21 cellular contexts compared by ENCODE assay signal in the genomic region with DNA sequence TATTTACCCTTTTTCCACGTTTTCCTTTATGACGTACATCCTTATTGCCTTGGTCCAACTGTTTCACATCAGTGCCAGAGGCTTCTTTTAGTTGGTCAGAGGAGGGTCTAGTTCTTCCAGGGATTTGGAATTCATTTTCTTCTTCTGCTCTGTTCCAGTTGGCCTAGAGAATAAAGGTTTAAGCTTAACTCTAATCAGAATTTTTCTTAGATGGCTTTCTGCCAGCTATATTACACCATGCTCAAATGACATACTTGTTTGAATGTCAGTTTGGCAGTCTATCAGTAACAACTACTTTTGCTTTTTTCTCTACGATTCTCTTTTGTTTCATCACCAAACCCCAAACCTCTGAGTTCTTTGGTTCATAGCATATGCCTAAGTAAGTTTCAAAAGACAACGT. TPM values are rescaled to one million over a fixed set of nuclear protein-coding genes. Genes with fewer than 3 reads are reported as not detected.
A peak's percentile ranks its signal among the peaks of the same experiment; 100 is the strongest.
DNase-seq lines count a peak whose midpoint lies in the region; ATAC-seq and TF ChIP-seq lines count a peak whose summit lies in the region.
"Had no signal": no experiment of that assay in that cellular context is flagged by ENCODE, and none has a peak within 500 bp of the region (broad histone marks: within the 10 kb centered on the region; RNA-seq: fewer than 3 reads in every experiment).

No MANE protein-coding gene starts in this region.

- H3K4me3 ChIP-seq in right atrium auricular region (no peak overlapping the region), choroid plexus epithelial cell (ENCODE audit: low read depth, low read length) (no peak overlapping the region)
- H3K4me3 ChIP-seq: BLaER1 treated with 17β-estradiol and CSF1 and Interleukin-3, amounts not matched to agents 10 nM and 100 nM; GM12878 had no signal

- intact Hi-C loops in left cardiac atrium (cut with DNase I), result no loop called here

- no peaks in the 10 kb centered on the region for H3K27me3 ChIP-seq in right atrium auricular region
- H3K27me3 ChIP-seq: BLaER1 treated with 17β-estradiol and CSF1 and Interleukin-3, amounts not matched to agents 10 nM and 100 nM had no signal

- no peak overlapping the region for H3K27ac ChIP-seq in right atrium auricular region
- H3K27ac ChIP-seq: BLaER1 treated with 17β-estradiol and CSF1 and Interleukin-3, amounts not matched to agents 10 nM and 100 nM; HL-60 had no signal

- no peaks in the 10 kb centered on the region for H3K9me3 ChIP-seq in right atrium auricular region

- DNase-seq in left cardiac atrium, result no peak
- DNase-seq in right atrium auricular region (ENCODE audit: low spot score), result no peak
- DNase-seq in choroid plexus epithelial cell (ENCODE audit: low read depth), result peak; percentile 76
- peak; percentile 57 for DNase-seq in fibroblast of the conjunctiva (ENCODE audit: low read depth)
- DNase-seq in NCI-H2171 (lab: John Stamatoyannopoulos, UW), result no peak
- no peak for DNase-seq in GM10266 (ENCODE audit: extremely low spot score)
- no peak for DNase-seq in stimulated activated CD4-positive, alpha-beta T cell treated with anti-CD3 and anti-CD28 coated beads, Interleukin-1b, Interleukin-23, amount 100 ng/mL, for 48 hours
- DNase-seq: Calu3; CD8-positive, alpha-beta T cell; GF-D8; H9; Kasumi-1; MM.1S; NCI-H1092 treated with DMSO at 0.1 percent for 48 hours; NCI-H146; NCI-H2029 treated with DMSO at 0.1 percent for 48 hours; OCI-M1; SHP77 treated with DMSO at 0.1 percent for 48 hours had no signal

- peaks cover 55% of the 10 kb centered on the region for H3K36me3 ChIP-seq in right atrium auricular region
- H3K36me3 ChIP-seq: BLaER1 treated with 17β-estradiol and CSF1 and Interleukin-3, amounts not matched to agents 10 nM and 100 nM had no signal

- peaks cover 0 to 18% of the 10 kb centered on the region in 2 donors for H3K4me1 ChIP-seq in right atrium auricular region
- H3K4me1 ChIP-seq: BLaER1 treated with 17β-estradiol and CSF1 and Interleukin-3, amounts not matched to agents 10 nM and 100 nM had no signal

- peak; percentile 15 to 18 for ATAC-seq in left cardiac atrium
- ATAC-seq: CD8-positive, alpha-beta T cell; GM12878 had no signal

- TF ChIP-seq CTCF in right atrium auricular region (IDR thresholded peaks at IDR 0.05) (no peak), choroid plexus epithelial cell (conservative IDR thresholded peaks at IDR 0.05; ENCODE audit: low read depth, low read length) (no peak), GM10266 (IDR thresholded peaks at IDR 0.05; ENCODE audit: control insufficient read depth, insufficient read depth, low read depth, missing control alignments) (no peak)

RNA-seq across cellular contexts. Expression of a gene that starts 16.8 kb away (rescaled TPM):
- total RNA-seq in left cardiac atrium (10 to 100 TPM; 45.3 to 49.4 TPM), right atrium auricular region (10 to 100 TPM; 34.1 to 36.3 TPM)
- total RNA-seq: Calu3 had no signal

RNA-seq across cellular contexts. Expression of a gene that starts 31.7 kb away (rescaled TPM):
- 1 to 10 TPM in 1 of 2 donors, under 1 TPM in 1; 0.68 to 1.8 TPM for total RNA-seq in left cardiac atrium
- under 1 TPM; 0.28 to 0.44 TPM for total RNA-seq in right atrium auricular region
- total RNA-seq: Calu3; CD8-positive, alpha-beta T cell had no signal

Comparison
In these comparisons a context has a peak if more than half of its experiments do, and no peak if none do; other contexts are left out.
1. DNase-seq: peak in choroid plexus epithelial cell (single experiment) and fibroblast of the conjunctiva (single experiment); none in left cardiac atrium (single experiment), right atrium auricular region (single experiment), NCI-H2171 (single experiment), GM10266 (single experiment) and stimulated activated CD4-positive, alpha-beta T cell treated with anti-CD3 and anti-CD28 coated beads, Interleukin-1b, Interleukin-23, amount 100 ng/mL, for 48 hours (single experiment).